ENCODE assay signal across 10 cellular contexts in the genomic region with DNA sequence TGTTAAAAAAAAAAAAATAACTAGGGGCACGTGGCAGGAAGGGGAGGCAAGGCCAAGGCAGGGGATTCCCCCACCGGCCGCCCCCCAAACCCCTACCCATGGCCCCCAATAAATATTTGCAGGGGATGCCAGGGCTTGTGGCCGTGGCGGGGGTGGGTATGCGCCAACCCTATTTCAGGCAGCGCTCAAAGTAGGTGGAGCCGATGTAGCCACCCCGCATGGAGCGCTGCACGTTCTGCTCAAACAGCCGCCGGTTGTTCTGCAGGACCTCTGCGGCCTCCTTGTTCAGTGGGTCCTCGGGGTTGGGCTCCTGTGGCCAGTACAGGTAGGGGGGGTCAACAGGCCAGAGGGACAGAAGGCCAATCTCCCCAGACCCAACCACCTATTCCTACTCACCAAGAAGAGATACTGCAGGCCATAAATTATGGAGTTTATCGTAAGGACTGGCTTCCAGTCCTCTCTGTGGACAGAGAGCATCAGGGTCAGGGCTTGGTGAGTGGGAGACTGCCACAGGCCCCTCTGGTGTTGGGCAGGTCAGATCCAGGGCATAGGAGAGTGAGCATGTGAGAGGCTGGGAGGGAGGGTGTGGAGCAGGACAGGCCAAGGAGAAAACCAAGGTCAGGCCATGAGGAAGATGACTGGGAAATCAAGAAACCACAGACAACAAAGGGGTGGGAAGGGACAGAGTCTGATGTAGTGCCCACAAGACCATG. TPM values are rescaled to one million over a fixed set of nuclear protein-coding genes. Genes with fewer than 3 reads are reported as not detected.
DNase-seq lines count a peak whose midpoint lies in the region; ATAC-seq and TF ChIP-seq lines count a peak whose summit lies in the region.
"Had no signal": no experiment of that assay in that cellular context is flagged by ENCODE, and none has a peak within 500 bp of the region (broad histone marks: within the 10 kb centered on the region; RNA-seq: fewer than 3 reads in every experiment).

No MANE protein-coding gene starts in this region.

- intact Hi-C loops in activated T-helper 1 cell treated with anti-CD3 and anti-CD28 coated beads, Interleukin-12 subunit alpha, Interleukin-12 subunit beta, Interleukin-2, Interleukin-4 antibody, amounts not matched to agents 30 ng/mL and 10 ng/mL and 1 ng/mL, durations not matched to agents 14 hours and 24 hours and 36 hours (cut with micrococcal nuclease), result loop anchor here (1.0 kb wide), 3 partner anchors 12 to 175 kb away; a partner anchor contains a TSS

- H3K27me3 Mint-ChIP-seq in activated CD8-positive, alpha-beta memory T cell treated with anti-CD3 and anti-CD28 coated beads, Interleukin-2, amount 10 ng/mL, durations not matched to agents 7 days and 5 days, result no peaks in the 10 kb centered on the region
- peaks cover 1% of the 10 kb centered on the region for H3K27me3 Mint-ChIP-seq in activated T-helper 1 cell treated with anti-CD3 and anti-CD28 coated beads, Interleukin-12 subunit alpha, Interleukin-12 subunit beta, Interleukin-2, Interleukin-4 antibody, amounts not matched to agents 30 ng/mL and 10 ng/mL and 1 ng/mL, durations not matched to agents 14 hours and 24 hours and 36 hours (ENCODE audit: insufficient read depth)

- H3K27ac ChIP-seq in suprapubic skin, result no peak overlapping the region

- no peaks in the 10 kb centered on the region for H3K9me3 Mint-ChIP-seq in activated CD8-positive, alpha-beta memory T cell treated with anti-CD3 and anti-CD28 coated beads, Interleukin-2, amount 10 ng/mL, durations not matched to agents 7 days and 5 days (ENCODE audit: low read depth)
- no peaks in the 10 kb centered on the region for H3K9me3 Mint-ChIP-seq in activated T-helper 1 cell treated with anti-CD3 and anti-CD28 coated beads, Interleukin-12 subunit alpha, Interleukin-12 subunit beta, Interleukin-2, Interleukin-4 antibody, amounts not matched to agents 30 ng/mL and 10 ng/mL and 1 ng/mL, durations not matched to agents 14 hours and 24 hours and 36 hours

- H3K4me1 ChIP-seq in suprapubic skin, result peaks cover 60% of the 10 kb centered on the region

- TF ChIP-seq POLR2A in suprapubic skin (IDR thresholded peaks at IDR 0.05), result no peak

- DNase-seq in activated CD8-positive, alpha-beta memory T cell treated with anti-CD3 and anti-CD28 coated beads, Interleukin-2, amount 10 ng/mL, durations not matched to agents 7 days and 5 days, result no peak
- no peak for DNase-seq in activated CD8-positive, alpha-beta memory T cell treated with anti-CD3 and anti-CD28 coated beads, Interleukin-2, amount 50 U/mL, for 4 hours
- no peak for DNase-seq in activated T-helper 1 cell treated with anti-CD3 and anti-CD28 coated beads, Interleukin-12 subunit alpha, Interleukin-12 subunit beta, Interleukin-2, Interleukin-4 antibody, amounts not matched to agents 30 ng/mL and 10 ng/mL and 1 ng/mL, durations not matched to agents 14 hours and 24 hours and 36 hours (ENCODE audit: low spot score)
- peak; percentile 49 for DNase-seq in left lobe of liver (ENCODE audit: low spot score)
- DNase-seq in suprapubic skin (ENCODE audit: low spot score in 2 of 2), result peak in 1 of 2 donors; percentile 70
- no peak for DNase-seq in HPDE6-E6E7 (ENCODE audit: extremely low spot score)
- no peak for DNase-seq in NCI-H510A (lab: John Stamatoyannopoulos, UW)
- DNase-seq in NCI-H82 (lab: John Stamatoyannopoulos, UW), result no peak
- DNase-seq: activated gamma-delta T cell, BE2C had no signal

- TF ChIP-seq CTCF in suprapubic skin (IDR thresholded peaks at IDR 0.05), result no peak

- 79% methylated on average over 13 of the region's 16 CpGs for WGBS in suprapubic skin

- CTCF ChIA-PET in activated CD8-positive, alpha-beta memory T cell treated with anti-CD3 and anti-CD28 coated beads, Interleukin-2, amount 10 ng/mL, durations not matched to agents 7 days and 5 days (lab: Charles Lee), result interaction anchor here (1.1 to 4.2 kb wide), 5 partner anchors 12 to 90 kb away, joined by 3 to 39 read pairs (median 10); a partner anchor contains a TSS

- H3K4me3 ChIP-seq in suprapubic skin, result peak overlapping the region; percentile 71

- H3K27ac Mint-ChIP-seq in activated CD8-positive, alpha-beta memory T cell treated with anti-CD3 and anti-CD28 coated beads, Interleukin-2, amount 10 ng/mL, durations not matched to agents 7 days and 5 days, result peak overlapping the region; percentile 96
- H3K27ac Mint-ChIP-seq in activated T-helper 1 cell treated with anti-CD3 and anti-CD28 coated beads, Interleukin-12 subunit alpha, Interleukin-12 subunit beta, Interleukin-2, Interleukin-4 antibody, amounts not matched to agents 30 ng/mL and 10 ng/mL and 1 ng/mL, durations not matched to agents 14 hours and 24 hours and 36 hours, result peak overlapping the region; percentile 98

- H3K4me1 Mint-ChIP-seq in activated CD8-positive, alpha-beta memory T cell treated with anti-CD3 and anti-CD28 coated beads, Interleukin-2, amount 10 ng/mL, durations not matched to agents 7 days and 5 days, result peaks cover 67% of the 10 kb centered on the region
- peaks cover 59% of the 10 kb centered on the region for H3K4me1 Mint-ChIP-seq in activated T-helper 1 cell treated with anti-CD3 and anti-CD28 coated beads, Interleukin-12 subunit alpha, Interleukin-12 subunit beta, Interleukin-2, Interleukin-4 antibody, amounts not matched to agents 30 ng/mL and 10 ng/mL and 1 ng/mL, durations not matched to agents 14 hours and 24 hours and 36 hours (ENCODE audit: low read depth)

- no peaks in the 10 kb centered on the region for H3K9me3 ChIP-seq in suprapubic skin
- H3K9me3 ChIP-seq: BE2C had no signal

- TF ChIP-seq EP300 in suprapubic skin (IDR thresholded peaks at IDR 0.05), result no peak

- peaks cover 32% of the 10 kb centered on the region for H3K36me3 ChIP-seq in suprapubic skin

- peak overlapping the region; percentile 95 for H3K4me3 Mint-ChIP-seq in activated CD8-positive, alpha-beta memory T cell treated with anti-CD3 and anti-CD28 coated beads, Interleukin-2, amount 10 ng/mL, durations not matched to agents 7 days and 5 days
- H3K4me3 Mint-ChIP-seq in activated T-helper 1 cell treated with anti-CD3 and anti-CD28 coated beads, Interleukin-12 subunit alpha, Interleukin-12 subunit beta, Interleukin-2, Interleukin-4 antibody, amounts not matched to agents 30 ng/mL and 10 ng/mL and 1 ng/mL, durations not matched to agents 14 hours and 24 hours and 36 hours, result peak overlapping the region; percentile 96

- H3K27me3 ChIP-seq in suprapubic skin, result no peaks in the 10 kb centered on the region
- H3K27me3 ChIP-seq: BE2C had no signal

- ATAC-seq in activated CD8-positive, alpha-beta memory T cell treated with anti-CD3 and anti-CD28 coated beads, Interleukin-2, amount 10 ng/mL, durations not matched to agents 7 days and 5 days, result no peak
- ATAC-seq in left lobe of liver, result no peak

- H3K36me3 Mint-ChIP-seq in activated CD8-positive, alpha-beta memory T cell treated with anti-CD3 and anti-CD28 coated beads, Interleukin-2, amount 10 ng/mL, durations not matched to agents 7 days and 5 days, result peaks cover 42% of the 10 kb centered on the region
- H3K36me3 Mint-ChIP-seq in activated T-helper 1 cell treated with anti-CD3 and anti-CD28 coated beads, Interleukin-12 subunit alpha, Interleukin-12 subunit beta, Interleukin-2, Interleukin-4 antibody, amounts not matched to agents 30 ng/mL and 10 ng/mL and 1 ng/mL, durations not matched to agents 14 hours and 24 hours and 36 hours (ENCODE audit: low read depth), result peaks cover 46% of the 10 kb centered on the region

RNA-seq across cellular contexts. Expression of a gene that starts 1.2 kb away (rescaled TPM):
- total RNA-seq in activated CD8-positive, alpha-beta memory T cell treated with anti-CD3 and anti-CD28 coated beads, Interleukin-2, amount 10 ng/mL, durations not matched to agents 7 days and 5 days, result 100 to 1,000 TPM in 1 of 2 experiments, 10 to 100 TPM in 1; 96.4 to 108 TPM
- total RNA-seq in activated T-helper 1 cell treated with anti-CD3 and anti-CD28 coated beads, Interleukin-12 subunit alpha, Interleukin-12 subunit beta, Interleukin-2, Interleukin-4 antibody, amounts not matched to agents 30 ng/mL and 10 ng/mL and 1 ng/mL, durations not matched to agents 14 hours and 24 hours and 36 hours, result 109 and 114 TPM in 2 replicates
- total RNA-seq in left lobe of liver (73.4 TPM), suprapubic skin (100 to 1,000 TPM in 3 of 4 donors, 10 to 100 TPM in 1; 96.1 to 120 (median 103) TPM)

RNA-seq across cellular contexts. Expression of a gene that starts 2.3 kb away (rescaled TPM):
- 100 to 1,000 TPM in 1 of 2 experiments, 10 to 100 TPM in 1; 87.6 to 109 TPM for total RNA-seq in activated CD8-positive, alpha-beta memory T cell treated with anti-CD3 and anti-CD28 coated beads, Interleukin-2, amount 10 ng/mL, durations not matched to agents 7 days and 5 days
- total RNA-seq in activated T-helper 1 cell treated with anti-CD3 and anti-CD28 coated beads, Interleukin-12 subunit alpha, Interleukin-12 subunit beta, Interleukin-2, Interleukin-4 antibody, amounts not matched to agents 30 ng/mL and 10 ng/mL and 1 ng/mL, durations not matched to agents 14 hours and 24 hours and 36 hours, result 147 and 164 TPM in 2 replicates
- total RNA-seq in left lobe of liver (20.5 TPM), suprapubic skin (10 to 100 TPM; 16.4 to 31.5 (median 21.7) TPM)

RNA-seq across cellular contexts. Expression of a gene that starts 12.2 kb away (rescaled TPM):
- 100 to 1,000 TPM; 488 to 571 TPM for total RNA-seq in activated CD8-positive, alpha-beta memory T cell treated with anti-CD3 and anti-CD28 coated beads, Interleukin-2, amount 10 ng/mL, durations not matched to agents 7 days and 5 days
- total RNA-seq in activated T-helper 1 cell treated with anti-CD3 and anti-CD28 coated beads, Interleukin-12 subunit alpha, Interleukin-12 subunit beta, Interleukin-2, Interleukin-4 antibody, amounts not matched to agents 30 ng/mL and 10 ng/mL and 1 ng/mL, durations not matched to agents 14 hours and 24 hours and 36 hours, result 664 and 687 TPM in 2 replicates
- 84.0 TPM for total RNA-seq in left lobe of liver
- total RNA-seq in suprapubic skin, result 100 to 1,000 TPM; 334 to 395 (median 360) TPM

RNA-seq across cellular contexts. Expression of a gene that starts 17.1 kb away (rescaled TPM):
- 10 to 100 TPM; 18.1 to 19.5 TPM for total RNA-seq in activated CD8-positive, alpha-beta memory T cell treated with anti-CD3 and anti-CD28 coated beads, Interleukin-2, amount 10 ng/mL, durations not matched to agents 7 days and 5 days
- 19.6 and 21.6 TPM in 2 replicates for total RNA-seq in activated T-helper 1 cell treated with anti-CD3 and anti-CD28 coated beads, Interleukin-12 subunit alpha, Interleukin-12 subunit beta, Interleukin-2, Interleukin-4 antibody, amounts not matched to agents 30 ng/mL and 10 ng/mL and 1 ng/mL, durations not matched to agents 14 hours and 24 hours and 36 hours
- 15.2 TPM for total RNA-seq in left lobe of liver
- total RNA-seq in suprapubic skin, result 10 to 100 TPM; 29.0 to 53.2 (median 37.5) TPM

RNA-seq across cellular contexts. Expression of a gene that starts 36.5 kb away (rescaled TPM):
- 10 to 100 TPM; 15.1 to 16.9 TPM for total RNA-seq in activated CD8-positive, alpha-beta memory T cell treated with anti-CD3 and anti-CD28 coated beads, Interleukin-2, amount 10 ng/mL, durations not matched to agents 7 days and 5 days
- total RNA-seq in activated T-helper 1 cell treated with anti-CD3 and anti-CD28 coated beads, Interleukin-12 subunit alpha, Interleukin-12 subunit beta, Interleukin-2, Interleukin-4 antibody, amounts not matched to agents 30 ng/mL and 10 ng/mL and 1 ng/mL, durations not matched to agents 14 hours and 24 hours and 36 hours, result 15.9 and 17.4 TPM in 2 replicates
- total RNA-seq in left lobe of liver, result 5.0 TPM
- total RNA-seq in suprapubic skin, result 10 to 100 TPM in 3 of 4 donors, 1 to 10 TPM in 1; 6.7 to 20.7 (median 15.8) TPM
